ENCODE assay signal across 15 cellular contexts in the genomic region with DNA sequence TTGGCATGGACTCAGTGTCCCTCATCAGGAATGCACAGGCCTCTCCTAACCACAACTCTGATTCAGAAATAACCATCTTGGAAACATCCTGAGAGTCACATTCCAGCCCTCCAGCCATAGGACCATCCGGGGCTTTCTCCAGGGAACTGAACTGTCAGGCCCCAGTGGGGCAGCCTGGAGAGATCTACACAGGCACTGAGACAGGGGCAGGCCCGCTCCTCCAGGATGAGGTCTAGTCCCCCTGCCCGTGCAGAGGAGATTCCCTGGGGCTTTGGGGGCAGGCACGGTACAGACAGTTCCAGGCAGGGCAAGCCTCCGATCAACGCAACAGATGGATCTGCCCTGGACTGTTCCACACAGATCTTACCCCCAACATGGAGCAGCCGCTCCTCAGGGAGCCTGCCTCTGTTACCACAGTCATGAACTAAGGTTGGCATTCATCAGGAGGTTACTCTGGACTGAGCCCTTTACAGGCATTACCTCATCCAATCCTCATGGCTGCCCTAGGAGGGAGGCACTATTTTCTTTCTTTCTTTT. TPM values are rescaled to one million over a fixed set of nuclear protein-coding genes. Genes with fewer than 3 reads are reported as not detected.
DNase-seq lines count a peak whose midpoint lies in the region; ATAC-seq and TF ChIP-seq lines count a peak whose summit lies in the region.
"Had no signal": no experiment of that assay in that cellular context is flagged by ENCODE, and none has a peak within 500 bp of the region (broad histone marks: within the 10 kb centered on the region; RNA-seq: fewer than 3 reads in every experiment).

No MANE protein-coding gene starts in this region.

- peaks cover 1% of the 10 kb centered on the region for H3K27me3 Mint-ChIP-seq in mesothelial cell of epicardium (ENCODE audit: low read depth)

- TF ChIP-seq CTCF in AG09309 (IDR thresholded peaks at IDR 0.05; ENCODE audit: control insufficient read depth, insufficient read depth, low read depth, low read length, missing control alignments): no peak
- TF ChIP-seq CTCF in epithelial cell of esophagus (IDR thresholded peaks at IDR 0.05; ENCODE audit: insufficient read depth, low read depth, low read length, missing control alignments): no peak
- TF ChIP-seq CTCF in mesothelial cell of epicardium (IDR thresholded peaks at IDR 0.05; ENCODE audit: unreplicated experiment): no peak

- no peaks in the 10 kb centered on the region for H3K9me3 Mint-ChIP-seq in mesothelial cell of epicardium
- H3K9me3 Mint-ChIP-seq: activated CD4-positive, alpha-beta memory T cell treated with anti-CD3 and anti-CD28 coated beads for 36 hours had no signal

- no peak for TF ChIP-seq POLR2A in erythroblast (IDR thresholded peaks at IDR 0.05; ENCODE audit: low read length)

- ATAC-seq in HG02970 (IDR thresholded peaks at IDR 0.05; ENCODE audit: low FRiP score, unreplicated experiment): no peak

- peak overlapping the region; percentile 39 for H3K27ac Mint-ChIP-seq in mesothelial cell of epicardium
- H3K27ac Mint-ChIP-seq: activated CD4-positive, alpha-beta memory T cell treated with anti-CD3 and anti-CD28 coated beads for 36 hours had no signal

- H3K36me3 Mint-ChIP-seq in mesothelial cell of epicardium: no peaks in the 10 kb centered on the region
- H3K36me3 Mint-ChIP-seq: activated CD4-positive, alpha-beta memory T cell treated with anti-CD3 and anti-CD28 coated beads for 36 hours had no signal

- H3K4me3 ChIP-seq in AG09309 (ENCODE audit: control insufficient read depth, low read depth, low read length) (no peak overlapping the region), epithelial cell of esophagus (ENCODE audit: low read length) (no peak overlapping the region)
- H3K4me3 ChIP-seq: psoas muscle had no signal

- DNase-seq in AG09309 (ENCODE audit: low read depth): peak; percentile 38
- peak; percentile 64 for DNase-seq in NCI-H226
- peak; percentile 53 for DNase-seq in epithelial cell of esophagus (ENCODE audit: low read depth)
- DNase-seq in mesothelial cell of epicardium (ENCODE audit: low spot score in 2 of 2, unreplicated experiment in 2 of 2): no peak
- no peak for DNase-seq in erythroblast (lab: John Stamatoyannopoulos, UW)
- no peak for DNase-seq in NCI-H1092 treated with DMSO at 0.1 percent for 48 hours (lab: John Stamatoyannopoulos, UW)
- DNase-seq in NCI-H1694 (lab: John Stamatoyannopoulos, UW): no peak
- DNase-seq: activated CD4-positive, alpha-beta memory T cell treated with anti-CD3 and anti-CD28 coated beads for 36 hours; activated naive CD4-positive, alpha-beta T cell; BE2C; dermis blood vessel endothelial cell; NCI-H2029; psoas muscle; T-helper 1 cell had no signal

- H3K4me1 Mint-ChIP-seq in mesothelial cell of epicardium: peaks cover 50% of the 10 kb centered on the region

- no peak overlapping the region for H3K4me3 Mint-ChIP-seq in mesothelial cell of epicardium
- H3K4me3 Mint-ChIP-seq: activated CD4-positive, alpha-beta memory T cell treated with anti-CD3 and anti-CD28 coated beads for 36 hours had no signal

RNA-seq across cellular contexts. Expression of gene KCNK3, which starts 12.0 kb away (rescaled TPM):
- total RNA-seq in mesothelial cell of epicardium: 6.3 to 6.9 TPM (median 6.6 TPM) in 3 replicates
- total RNA-seq: activated CD4-positive, alpha-beta memory T cell treated with anti-CD3 and anti-CD28 coated beads for 36 hours had no signal

RNA-seq across cellular contexts. Expression of gene SLC35F6, which starts 59.6 kb away (rescaled TPM):
- total RNA-seq in mesothelial cell of epicardium: 25.2 to 26.8 TPM (median 26.0 TPM) in 3 replicates

Comparison
In these comparisons a context has a peak if more than half of its experiments do, and no peak if none do; other contexts are left out.
1. DNase-seq: peak in AG09309 (single experiment), NCI-H226 (single experiment) and epithelial cell of esophagus (single experiment); none in mesothelial cell of epicardium (0 of 2), erythroblast (0 of 2), NCI-H1092 treated with DMSO at 0.1 percent for 48 hours (single experiment) and NCI-H1694 (single experiment).